ENCODE assay signal across 23 cellular contexts in genomic region chr19:28920269-28921066, GRCh38.
DNase-seq lines count a peak whose midpoint lies in the region; TF ChIP-seq lines count a peak whose summit lies in the region.
"Had no signal": no experiment of that assay in that cellular context is flagged by ENCODE, and none has a peak within 500 bp of the region (broad histone marks: within the 10 kb centered on the region; RNA-seq: fewer than 3 reads in every experiment).

No MANE protein-coding gene starts in this region.

- no peaks in the 10 kb centered on the region for H3K27me3 Mint-ChIP-seq in osteocyte (ENCODE audit: unreplicated experiment)
- H3K27me3 Mint-ChIP-seq: activated CD4-positive, alpha-beta T cell treated with anti-CD3 and anti-CD28 coated beads, Interleukin-2, amount 10 ng/mL, durations not matched to agents 7 days and 5 days; activated naive CD4-positive, alpha-beta T cell treated with anti-CD3 and anti-CD28 coated beads, Interleukin-2, amount 10 ng/mL, durations not matched to agents 7 days and 5 days had no signal

- no peak overlapping the region for H3K4me3 ChIP-seq in H7 (ENCODE audit: insufficient read depth, low read depth, low read length)
- H3K4me3 ChIP-seq: coronary artery, ovary, right lobe of liver, SK-N-MC, thyroid gland had no signal

- peak overlapping the region; percentile 2 for H3K4me3 Mint-ChIP-seq in osteocyte (ENCODE audit: unreplicated experiment)
- H3K4me3 Mint-ChIP-seq: activated CD4-positive, alpha-beta T cell treated with anti-CD3 and anti-CD28 coated beads, Interleukin-2, amount 10 ng/mL, durations not matched to agents 7 days and 5 days; activated naive CD4-positive, alpha-beta T cell treated with anti-CD3 and anti-CD28 coated beads, Interleukin-2, amount 10 ng/mL, durations not matched to agents 7 days and 5 days; activated T-cell treated with anti-CD3 and anti-CD28 coated beads, Interleukin-2, amount 50 U/mL, for 72 hours; CD8-positive, alpha-beta memory T cell; T-helper 2 cell treated with Interferon-gamma antibody and Interleukin-4, amounts not matched to agents 5 μg/mL and 100 μg/mL, for 36 hours had no signal

- no peaks in the 10 kb centered on the region for H3K9me3 Mint-ChIP-seq in osteocyte (ENCODE audit: unreplicated experiment)
- H3K9me3 Mint-ChIP-seq: activated CD4-positive, alpha-beta T cell treated with anti-CD3 and anti-CD28 coated beads, Interleukin-2, amount 10 ng/mL, durations not matched to agents 7 days and 5 days; activated naive CD4-positive, alpha-beta T cell treated with anti-CD3 and anti-CD28 coated beads, Interleukin-2, amount 10 ng/mL, durations not matched to agents 7 days and 5 days; T-helper 2 cell treated with Interferon-gamma antibody and Interleukin-4, amounts not matched to agents 5 μg/mL and 100 μg/mL, for 36 hours had no signal

- H3K36me3 Mint-ChIP-seq in osteocyte (ENCODE audit: unreplicated experiment): no peaks in the 10 kb centered on the region
- H3K36me3 Mint-ChIP-seq: activated naive CD4-positive, alpha-beta T cell treated with anti-CD3 and anti-CD28 coated beads, Interleukin-2, amount 10 ng/mL, durations not matched to agents 7 days and 5 days; CD8-positive, alpha-beta memory T cell had no signal

- no peaks in the 10 kb centered on the region for H3K36me3 ChIP-seq in H7 (replicated peaks; ENCODE audit: control insufficient read depth, insufficient read depth, low read length)
- H3K36me3 ChIP-seq: ovary, right lobe of liver, thyroid gland had no signal

- no peaks in the 10 kb centered on the region for H3K27me3 ChIP-seq in H7 (ENCODE audit: control insufficient read depth, insufficient read depth, low read length)
- H3K27me3 ChIP-seq: ovary, right lobe of liver, thyroid gland had no signal

- no peak overlapping the region for H3K27ac Mint-ChIP-seq in osteocyte (ENCODE audit: unreplicated experiment)
- H3K27ac Mint-ChIP-seq: activated CD4-positive, alpha-beta T cell treated with anti-CD3 and anti-CD28 coated beads, Interleukin-2, amount 10 ng/mL, durations not matched to agents 7 days and 5 days; activated naive CD4-positive, alpha-beta T cell treated with anti-CD3 and anti-CD28 coated beads, Interleukin-2, amount 10 ng/mL, durations not matched to agents 7 days and 5 days; activated T-cell treated with anti-CD3 and anti-CD28 coated beads, Interleukin-2, amount 50 U/mL, for 72 hours; T-helper 2 cell treated with Interferon-gamma antibody and Interleukin-4, amounts not matched to agents 5 μg/mL and 100 μg/mL, for 36 hours had no signal

- DNase-seq in H7: peak; percentile 73
- peak; percentile 37 for DNase-seq in NCI-H345 (lab: John Stamatoyannopoulos, UW)
- peak; percentile 40 for DNase-seq in iPS-NIHi11 (ENCODE audit: low spot score)
- no peak for DNase-seq in osteocyte (ENCODE audit: extremely low spot score, unreplicated experiment)
- no peak for DNase-seq in NCI-H1105 (lab: John Stamatoyannopoulos, UW)
- DNase-seq in D341Med (ENCODE audit: low spot score): no peak
- no peak for DNase-seq in A172 (ENCODE audit: low spot score)
- DNase-seq: activated CD4-positive, alpha-beta T cell treated with anti-CD3 and anti-CD28 coated beads, Interleukin-2, amount 10 ng/mL, durations not matched to agents 7 days and 5 days; activated naive CD4-positive, alpha-beta T cell treated with anti-CD3 and anti-CD28 coated beads, Interleukin-2, amount 10 ng/mL, durations not matched to agents 7 days and 5 days; activated T-cell treated with anti-CD3 and anti-CD28 coated beads, Interleukin-2, amount 50 U/mL, for 72 hours; amniotic stem cell; CD8-positive, alpha-beta memory T cell; KBM-7; MM.1S; NCI-H1694; NCI-H774; ovary; right lobe of liver; stimulated activated naive CD8-positive, alpha-beta T cell treated with anti-CD3 and anti-CD28 coated beads, Interleukin-15, Interleukin-2, amounts not matched to agents 100 U/mL and 50 U/mL, for 24 hours; thyroid gland had no signal

- no peak for TF ChIP-seq CTCF in osteocyte (IDR thresholded peaks at IDR 0.05)

- peaks cover 11% of the 10 kb centered on the region for H3K4me1 Mint-ChIP-seq in osteocyte (ENCODE audit: unreplicated experiment)
- H3K4me1 Mint-ChIP-seq: activated CD4-positive, alpha-beta T cell treated with anti-CD3 and anti-CD28 coated beads, Interleukin-2, amount 10 ng/mL, durations not matched to agents 7 days and 5 days; activated naive CD4-positive, alpha-beta T cell treated with anti-CD3 and anti-CD28 coated beads, Interleukin-2, amount 10 ng/mL, durations not matched to agents 7 days and 5 days; CD8-positive, alpha-beta memory T cell had no signal

Comparison
In these comparisons a context has a peak if more than half of its experiments do, and no peak if none do; other contexts are left out.
1. DNase-seq: peak in H7 (single experiment), NCI-H345 (single experiment) and iPS-NIHi11 (single experiment); none in osteocyte (single experiment), NCI-H1105 (single experiment), D341Med (single experiment) and A172 (single experiment).